In the genomic region with DNA sequence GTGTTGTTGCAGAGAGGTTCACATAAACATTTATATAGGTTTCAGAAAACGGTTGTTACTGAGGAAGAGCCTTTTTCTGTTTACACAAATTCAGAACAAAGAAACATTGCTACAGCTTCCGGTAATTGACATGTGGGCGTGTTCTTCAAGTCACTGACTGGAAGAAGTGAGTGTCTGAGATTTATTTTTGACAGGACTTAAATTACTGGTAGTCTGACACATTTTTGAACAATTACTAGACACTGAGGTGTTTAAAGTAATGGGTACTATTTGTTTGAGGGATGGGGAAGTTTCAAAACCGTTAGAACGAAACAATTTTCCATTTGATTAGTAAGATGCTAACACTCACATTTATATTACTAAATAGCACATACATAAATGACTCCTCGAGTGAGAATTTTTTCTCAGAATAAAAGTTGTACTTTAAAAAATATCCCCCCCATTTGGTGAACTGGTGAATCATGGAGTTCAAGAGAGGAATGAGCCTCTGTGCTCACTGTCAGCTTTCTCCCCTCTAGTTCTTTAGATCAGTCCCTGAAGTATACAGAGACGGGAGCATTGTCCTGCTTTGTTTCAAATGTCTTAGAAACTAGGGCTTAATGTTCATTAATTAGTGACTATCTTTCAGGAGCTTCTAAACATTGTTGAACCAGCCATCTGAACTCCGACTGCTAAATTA, we compare ENCODE assay signal across 1 cellular context.
TF ChIP-seq lines count a peak whose summit lies in the region.

No MANE protein-coding gene starts in this region.

TF ChIP-seq in HepG2, 621 proteins besides CTCF, POLR2A, EP300 and RAD21:
- TF ChIP-seq SAP130 (CRISPR knock-in tag; IDR thresholded peaks at IDR 0.05; ENCODE audit: low read depth) (0 out of 2 replicates have a peak, but pooled peaks have one; percentile 10), FOXJ3 (CRISPR knock-in tag; IDR thresholded peaks at IDR 0.05; ENCODE audit: borderline replicate concordance) (no peak), ZZZ3 (CRISPR knock-in tag; IDR thresholded peaks at IDR 0.05; ENCODE audit: borderline replicate concordance) (no peak), ATF4 (CRISPR knock-in tag; IDR thresholded peaks at IDR 0.05) (0 out of 4 replicates have a peak, but pooled peaks of 1 of the 2 experiments have one; percentile 18), MTA1 (CRISPR knock-in tag; IDR thresholded peaks at IDR 0.05; ENCODE audit: borderline replicate concordance) (no peak), SOX13 (IDR thresholded peaks at IDR 0.05) (no peak), SOX13 (CRISPR knock-in tag; conservative IDR thresholded peaks at IDR 0.05 in 1 of 2, IDR thresholded peaks at IDR 0.05 in 1 of 2) (peak in 1 of 2 experiments; percentile 39; a peak in 1 of 4 replicates), TIGD3 (CRISPR knock-in tag; IDR thresholded peaks at IDR 0.05; ENCODE audit: borderline replicate concordance) (no peak), ZNF543 (CRISPR knock-in tag; IDR thresholded peaks at IDR 0.05) (no peak), SOX5 (CRISPR knock-in tag; IDR thresholded peaks at IDR 0.05; ENCODE audit: borderline replicate concordance) (peak; percentile 63; the same call in 1 of the 2 replicates), GFI1 (CRISPR knock-in tag; IDR thresholded peaks at IDR 0.05; ENCODE audit: borderline replicate concordance) (peak; percentile 96), SOX6 (IDR thresholded peaks at IDR 0.05) (no peak), SOX6 (CRISPR knock-in tag; IDR thresholded peaks at IDR 0.05) (peak; percentile 59; the same call in 1 of the 2 replicates), PHF20 (CRISPR knock-in tag; IDR thresholded peaks at IDR 0.05) (no peak), GABPB1 (CRISPR knock-in tag; IDR thresholded peaks at IDR 0.05) (peak; percentile 34; the same call in 1 of the 2 replicates), CEBPZ (IDR thresholded peaks at IDR 0.05; ENCODE audit: low read length) (no peak), ETV5 (CRISPR knock-in tag; IDR thresholded peaks at IDR 0.05; ENCODE audit: borderline replicate concordance) (peak; percentile 38; the same call in 1 of the 2 replicates), HMG20A (CRISPR knock-in tag; IDR thresholded peaks at IDR 0.05; ENCODE audit: borderline replicate concordance) (peak; percentile 67; the same call in 1 of the 2 replicates), GABPA (IDR thresholded peaks at IDR 0.05; ENCODE audit: low read depth, low read length) (no peak), GABPA (CRISPR knock-in tag; IDR thresholded peaks at IDR 0.05; ENCODE audit: low read depth) (peak; percentile 56; the same call in 1 of the 2 replicates), KMT2B (CRISPR knock-in tag; IDR thresholded peaks at IDR 0.05) (no peak), MXI1 (IDR thresholded peaks at IDR 0.05; ENCODE audit: borderline replicate concordance, low read depth, low read length) (no peak), CCDC6 (CRISPR knock-in tag; IDR thresholded peaks at IDR 0.05) (no peak), MXD3 (CRISPR knock-in tag; IDR thresholded peaks at IDR 0.05) (no peak), CEBPB (IDR thresholded peaks at IDR 0.05; ENCODE audit: borderline replicate concordance, low read depth, low read length) (no peak), HNRNPLL (IDR thresholded peaks at IDR 0.05; ENCODE audit: low read depth, low read length, poor library complexity, severe bottlenecking) (no peak), THAP11 (CRISPR knock-in tag; IDR thresholded peaks at IDR 0.05) (0 out of 2 replicates have a peak, but pooled peaks have one; percentile 24), NKX3-1 (CRISPR knock-in tag; IDR thresholded peaks at IDR 0.05) (no peak), FOXK1 (CRISPR knock-in tag; IDR thresholded peaks at IDR 0.05; ENCODE audit: borderline replicate concordance, low read depth) (peak; percentile 33; the same call in 1 of the 2 replicates), HNRNPH1 (optimal IDR thresholded peaks at IDR 0.05; ENCODE audit: low read depth, low read length) (no peak), ZFP62 (CRISPR knock-in tag; IDR thresholded peaks at IDR 0.05) (no peak), ZMYM2 (CRISPR knock-in tag; IDR thresholded peaks at IDR 0.05) (no peak), RAD51 (IDR thresholded peaks at IDR 0.05; ENCODE audit: borderline replicate concordance) (no peak), HHEX (CRISPR knock-in tag; IDR thresholded peaks at IDR 0.05) (0 out of 2 replicates have a peak, but pooled peaks have one; percentile 27), GATAD2A (CRISPR knock-in tag; IDR thresholded peaks at IDR 0.05) (peak; percentile 54; the same call in 1 of the 2 replicates), FOXA3 (CRISPR knock-in tag; IDR thresholded peaks at IDR 0.05) (peak; percentile 59; the same call in 1 of the 2 replicates), FOXP1 (IDR thresholded peaks at IDR 0.05) (no peak), FOXP1 (CRISPR knock-in tag; IDR thresholded peaks at IDR 0.05) (peak; percentile 17; the same call in 1 of the 2 replicates), HNF4G (IDR thresholded peaks at IDR 0.05; ENCODE audit: borderline replicate concordance, low read depth, low read length) (no peak), HNF4G (CRISPR knock-in tag; IDR thresholded peaks at IDR 0.05; ENCODE audit: borderline replicate concordance, low read depth) (no peak), ZNF264 (CRISPR knock-in tag; IDR thresholded peaks at IDR 0.05) (no peak), KLF13 (CRISPR knock-in tag; IDR thresholded peaks at IDR 0.05) (no peak)
- TF ChIP-seq, protein P1, sequence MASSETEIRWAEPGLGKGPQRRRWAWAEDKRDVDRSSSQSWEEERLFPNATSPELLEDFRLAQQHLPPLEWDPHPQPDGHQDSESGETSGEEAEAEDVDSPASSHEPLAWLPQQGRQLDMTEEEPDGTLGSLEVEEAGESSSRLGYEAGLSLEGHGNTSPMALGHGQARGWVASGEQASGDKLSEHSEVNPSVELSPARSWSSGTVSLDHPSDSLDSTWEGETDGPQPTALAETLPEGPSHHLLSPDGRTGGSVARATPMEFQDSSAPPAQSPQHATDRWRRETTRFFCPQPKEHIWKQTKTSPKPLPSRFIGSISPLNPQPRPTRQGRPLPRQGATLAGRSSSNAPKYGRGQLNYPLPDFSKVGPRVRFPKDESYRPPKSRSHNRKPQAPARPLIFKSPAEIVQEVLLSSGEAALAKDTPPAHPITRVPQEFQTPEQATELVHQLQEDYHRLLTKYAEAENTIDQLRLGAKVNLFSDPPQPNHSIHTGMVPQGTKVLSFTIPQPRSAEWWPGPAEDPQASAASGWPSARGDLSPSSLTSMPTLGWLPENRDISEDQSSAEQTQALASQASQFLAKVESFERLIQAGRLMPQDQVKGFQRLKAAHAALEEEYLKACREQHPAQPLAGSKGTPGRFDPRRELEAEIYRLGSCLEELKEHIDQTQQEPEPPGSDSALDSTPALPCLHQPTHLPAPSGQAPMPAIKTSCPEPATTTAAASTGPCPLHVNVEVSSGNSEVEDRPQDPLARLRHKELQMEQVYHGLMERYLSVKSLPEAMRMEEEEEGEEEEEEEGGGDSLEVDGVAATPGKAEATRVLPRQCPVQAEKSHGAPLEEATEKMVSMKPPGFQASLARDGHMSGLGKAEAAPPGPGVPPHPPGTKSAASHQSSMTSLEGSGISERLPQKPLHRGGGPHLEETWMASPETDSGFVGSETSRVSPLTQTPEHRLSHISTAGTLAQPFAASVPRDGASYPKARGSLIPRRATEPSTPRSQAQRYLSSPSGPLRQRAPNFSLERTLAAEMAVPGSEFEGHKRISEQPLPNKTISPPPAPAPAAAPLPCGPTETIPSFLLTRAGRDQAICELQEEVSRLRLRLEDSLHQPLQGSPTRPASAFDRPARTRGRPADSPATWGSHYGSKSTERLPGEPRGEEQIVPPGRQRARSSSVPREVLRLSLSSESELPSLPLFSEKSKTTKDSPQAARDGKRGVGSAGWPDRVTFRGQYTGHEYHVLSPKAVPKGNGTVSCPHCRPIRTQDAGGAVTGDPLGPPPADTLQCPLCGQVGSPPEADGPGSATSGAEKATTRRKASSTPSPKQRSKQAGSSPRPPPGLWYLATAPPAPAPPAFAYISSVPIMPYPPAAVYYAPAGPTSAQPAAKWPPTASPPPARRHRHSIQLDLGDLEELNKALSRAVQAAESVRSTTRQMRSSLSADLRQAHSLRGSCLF (CRISPR knock-in tag; IDR thresholded peaks at IDR 0.05; ENCODE audit: borderline replicate concordance) = no peak
- TF ChIP-seq, protein P2, sequence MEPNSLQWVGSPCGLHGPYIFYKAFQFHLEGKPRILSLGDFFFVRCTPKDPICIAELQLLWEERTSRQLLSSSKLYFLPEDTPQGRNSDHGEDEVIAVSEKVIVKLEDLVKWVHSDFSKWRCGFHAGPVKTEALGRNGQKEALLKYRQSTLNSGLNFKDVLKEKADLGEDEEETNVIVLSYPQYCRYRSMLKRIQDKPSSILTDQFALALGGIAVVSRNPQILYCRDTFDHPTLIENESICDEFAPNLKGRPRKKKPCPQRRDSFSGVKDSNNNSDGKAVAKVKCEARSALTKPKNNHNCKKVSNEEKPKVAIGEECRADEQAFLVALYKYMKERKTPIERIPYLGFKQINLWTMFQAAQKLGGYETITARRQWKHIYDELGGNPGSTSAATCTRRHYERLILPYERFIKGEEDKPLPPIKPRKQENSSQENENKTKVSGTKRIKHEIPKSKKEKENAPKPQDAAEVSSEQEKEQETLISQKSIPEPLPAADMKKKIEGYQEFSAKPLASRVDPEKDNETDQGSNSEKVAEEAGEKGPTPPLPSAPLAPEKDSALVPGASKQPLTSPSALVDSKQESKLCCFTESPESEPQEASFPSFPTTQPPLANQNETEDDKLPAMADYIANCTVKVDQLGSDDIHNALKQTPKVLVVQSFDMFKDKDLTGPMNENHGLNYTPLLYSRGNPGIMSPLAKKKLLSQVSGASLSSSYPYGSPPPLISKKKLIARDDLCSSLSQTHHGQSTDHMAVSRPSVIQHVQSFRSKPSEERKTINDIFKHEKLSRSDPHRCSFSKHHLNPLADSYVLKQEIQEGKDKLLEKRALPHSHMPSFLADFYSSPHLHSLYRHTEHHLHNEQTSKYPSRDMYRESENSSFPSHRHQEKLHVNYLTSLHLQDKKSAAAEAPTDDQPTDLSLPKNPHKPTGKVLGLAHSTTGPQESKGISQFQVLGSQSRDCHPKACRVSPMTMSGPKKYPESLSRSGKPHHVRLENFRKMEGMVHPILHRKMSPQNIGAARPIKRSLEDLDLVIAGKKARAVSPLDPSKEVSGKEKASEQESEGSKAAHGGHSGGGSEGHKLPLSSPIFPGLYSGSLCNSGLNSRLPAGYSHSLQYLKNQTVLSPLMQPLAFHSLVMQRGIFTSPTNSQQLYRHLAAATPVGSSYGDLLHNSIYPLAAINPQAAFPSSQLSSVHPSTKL (CRISPR knock-in tag; IDR thresholded peaks at IDR 0.05) = peak; percentile 46
- TF ChIP-seq, protein P3, sequence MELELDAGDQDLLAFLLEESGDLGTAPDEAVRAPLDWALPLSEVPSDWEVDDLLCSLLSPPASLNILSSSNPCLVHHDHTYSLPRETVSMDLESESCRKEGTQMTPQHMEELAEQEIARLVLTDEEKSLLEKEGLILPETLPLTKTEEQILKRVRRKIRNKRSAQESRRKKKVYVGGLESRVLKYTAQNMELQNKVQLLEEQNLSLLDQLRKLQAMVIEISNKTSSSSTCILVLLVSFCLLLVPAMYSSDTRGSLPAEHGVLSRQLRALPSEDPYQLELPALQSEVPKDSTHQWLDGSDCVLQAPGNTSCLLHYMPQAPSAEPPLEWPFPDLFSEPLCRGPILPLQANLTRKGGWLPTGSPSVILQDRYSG (CRISPR knock-in tag; IDR thresholded peaks at IDR 0.05) = no peak
- TF ChIP-seq, protein P4, sequence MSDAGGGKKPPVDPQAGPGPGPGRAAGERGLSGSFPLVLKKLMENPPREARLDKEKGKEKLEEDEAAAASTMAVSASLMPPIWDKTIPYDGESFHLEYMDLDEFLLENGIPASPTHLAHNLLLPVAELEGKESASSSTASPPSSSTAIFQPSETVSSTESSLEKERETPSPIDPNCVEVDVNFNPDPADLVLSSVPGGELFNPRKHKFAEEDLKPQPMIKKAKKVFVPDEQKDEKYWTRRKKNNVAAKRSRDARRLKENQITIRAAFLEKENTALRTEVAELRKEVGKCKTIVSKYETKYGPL (CRISPR knock-in tag; IDR thresholded peaks at IDR 0.05) = no peak
